ENCODE assay signal across 8 cellular contexts in genomic region chr16:30054959-30055553, GRCh38. TPM values are rescaled to one million over a fixed set of nuclear protein-coding genes. Genes with fewer than 3 reads are reported as not detected.
DNase-seq lines count a peak whose midpoint lies in the region; ATAC-seq, FAIRE-seq and TF ChIP-seq lines count a peak whose summit lies in the region.

No MANE protein-coding gene starts in this region.

- DNase-seq in AG04450 (ENCODE audit: low read depth, low spot score) (no peak), H9 (peak; percentile 86), UCSD-AML1 (lab: John Stamatoyannopoulos, UW; ENCODE audit: unreplicated experiment) (peak; percentile 65), dermis blood vessel endothelial cell (peak; percentile 61), pancreas (peak; percentile 77 to 92 (median 88)), HCEC 1CT (no peak), HTR-8/SVneo (ENCODE audit: insufficient read length, low spot score) (no peak), lower leg skin (ENCODE audit: low spot score in 2 of 2) (no peak)

- TF ChIP-seq POLR2A in lower leg skin (IDR thresholded peaks at IDR 0.05) = no peak

- H3T11ph ChIP-seq in H9 (ENCODE audit: low read length) = no peak overlapping the region

- H3K36me3 Mint-ChIP-seq in H9 (ENCODE audit: insufficient read depth in 1 of 3, low read depth in 3 of 3) = no peaks in the 10 kb centered on the region

- POLR2A ChIA-PET in AG04450 (lab: Yijun Ruan, JAX) = interaction anchor here (2.5 kb wide), 1 partner anchor 10 kb away, joined by 19 read pairs; the partner anchor contains the start of gene ALDOA

- H3K79me2 ChIP-seq in H9 (ENCODE audit: insufficient read depth, low read length) = no peaks in the 10 kb centered on the region

- intact Hi-C loops in pancreas (cut with DNase I) (no loop called here), lower leg skin (cut with DNase I; ENCODE audit: low total_unique reads) (no loop called here)

- no peak overlapping the region for H3K27ac Mint-ChIP-seq in H9

- H3K27ac ChIP-seq in AG04450 (ENCODE audit: low read depth, low read length) (no peak overlapping the region), H9 (ENCODE audit: insufficient read length, low read depth, low read length) (no peak overlapping the region), pancreas (peak overlapping the region; percentile 60 to 83 (median 70))

- no peaks in the 10 kb centered on the region for H3K9me3 Mint-ChIP-seq in H9

- CTCF ChIA-PET in AG04450 (lab: Charles Lee) = interaction anchor here (0.6 to 1.6 kb wide), 6 partner anchors 9 to 377 kb away, joined by 3 to 6 read pairs (median 4); partner anchors contain the start of genes ALDOA and TBX6

- no peak overlapping the region for H4K8ac ChIP-seq in H9 (replicated peaks; ENCODE audit: insufficient read length, low read depth, low read length)

- H2BK12ac ChIP-seq in H9 (ENCODE audit: insufficient read length, low read depth, low read length) = no peak overlapping the region

- no peak overlapping the region for H2AFZ ChIP-seq in H9 (ENCODE audit: low read length)

- H3K4me3 Mint-ChIP-seq in H9 = peak overlapping the region; percentile 32 to 69; a peak in 3 of 5 replicates

- H2BK20ac ChIP-seq in H9 (ENCODE audit: low read depth, low read length, poor library complexity, severe bottlenecking) = no peak overlapping the region

- peaks cover 13 to 16% of the 10 kb centered on the region in 2 experiments for H3K4me1 Mint-ChIP-seq in H9

- H3K36me3 ChIP-seq in pancreas = no peaks in the 10 kb centered on the region

- H2BK15ac ChIP-seq in H9 (ENCODE audit: low read depth, low read length) = no peak overlapping the region

- no peaks in the 10 kb centered on the region for H4K20me1 ChIP-seq in H9 (ENCODE audit: control insufficient read depth, insufficient read depth, insufficient read length)

- no peak overlapping the region for H3K14ac ChIP-seq in H9 (ENCODE audit: insufficient read depth, low read length)

- FAIRE-seq in pancreas (lab: Jason Lieb, UNC) = no peak
- no peak for FAIRE-seq in HTR-8/SVneo (lab: Jason Lieb, UNC)

- no peak overlapping the region for H4K91ac ChIP-seq in H9 (ENCODE audit: insufficient read length, low read depth, low read length)

- peak; percentile 46; the same call in 1 of the 2 replicates for TF ChIP-seq CTCF in AG04450 (IDR thresholded peaks at IDR 0.05; ENCODE audit: low read depth, low read length)
- TF ChIP-seq CTCF in H9 (conservative IDR thresholded peaks at IDR 0.05) = peak; percentile 84
- TF ChIP-seq CTCF in pancreas (IDR thresholded peaks at IDR 0.05) = peak in 1 of 4 donors; percentile 14
- TF ChIP-seq CTCF in lower leg skin (IDR thresholded peaks at IDR 0.05) = no peak

- no peak overlapping the region for H4K5ac ChIP-seq in H9 (ENCODE audit: insufficient read length, low read depth, low read length)

- no peak overlapping the region for H3K4me2 ChIP-seq in H9 (ENCODE audit: insufficient read depth, insufficient read length, low read length)

- no peak overlapping the region for H3K18ac ChIP-seq in H9 (ENCODE audit: insufficient read length, low read depth, low read length)

- H3K9ac ChIP-seq in H9 (ENCODE audit: extremely low read depth, insufficient read length, low read length) = no peak overlapping the region

- no peaks in the 10 kb centered on the region for H3K79me1 ChIP-seq in H9 (ENCODE audit: insufficient read depth, low read depth, low read length, poor library complexity, severe bottlenecking)

- H3K56ac ChIP-seq in H9 (ENCODE audit: insufficient read length, low read depth, low read length) = no peak overlapping the region

- H3K27me3 ChIP-seq in AG04450 (ENCODE audit: control insufficient read depth, insufficient read depth, low read length) (no peaks in the 10 kb centered on the region), H9 (ENCODE audit: insufficient read depth, low read length) (no peaks in the 10 kb centered on the region), pancreas (no peaks in the 10 kb centered on the region)

- peaks cover 14% of the 10 kb centered on the region for H3K27me3 Mint-ChIP-seq in H9 (ENCODE audit: low read depth)

- H3K9me3 ChIP-seq in AG04450 (ENCODE audit: control insufficient read depth, insufficient read depth, low read length) (no peaks in the 10 kb centered on the region; the same call in 1 of the 2 replicates), H9 (ENCODE audit: control insufficient read depth, low read depth, low read length) (no peaks in the 10 kb centered on the region), pancreas (no peaks in the 10 kb centered on the region)

- no peak overlapping the region for H3K23ac ChIP-seq in H9 (ENCODE audit: insufficient read length, low read depth, low read length)

- H3K4me1 ChIP-seq in H9 (ENCODE audit: insufficient read depth, low read length) = no peaks in the 10 kb centered on the region
- H3K4me1 ChIP-seq in pancreas = peaks cover 11 to 15% (median 13%) of the 10 kb centered on the region in 3 donors

- peak; percentile 74 to 81 (median 78) for ATAC-seq in pancreas

- H3K4me3 ChIP-seq in AG04450 (ENCODE audit: low read depth, low read length) = no peak overlapping the region
- H3K4me3 ChIP-seq in pancreas = no peak overlapping the region
- H3K4me3 ChIP-seq in lower leg skin (ENCODE audit: low read depth, poor library complexity, severe bottlenecking) = no peak overlapping the region

- no peak overlapping the region for H2BK5ac ChIP-seq in H9 (ENCODE audit: insufficient read length, low read length)

- WGBS in H9 (ENCODE audit: extremely low coverage, insufficient read length, low lambda C conversion rate) = no CpG with 5 or more reads among the region's 10 CpGs
- 19 to 34% methylated on average over 10 of the region's 10 CpGs for WGBS in pancreas, 2 donors
- 32 to 40% methylated on average over 10 of the region's 10 CpGs for WGBS in lower leg skin, 2 donors

- H3K23me2 ChIP-seq in H9 (ENCODE audit: insufficient read length, low read depth, low read length, poor library complexity, severe bottlenecking) = peaks cover 9% of the 10 kb centered on the region

- no peak overlapping the region for H2BK120ac ChIP-seq in H9 (ENCODE audit: low read depth, low read length, poor library complexity, severe bottlenecking)

- H3K4ac ChIP-seq in H9 (ENCODE audit: low read depth, low read length) = no peak overlapping the region

- no peak overlapping the region for H2AK5ac ChIP-seq in H9 (ENCODE audit: insufficient read length, low read length)

RNA-seq across cellular contexts. Expression of gene ALDOA, which starts 10.5 kb away (rescaled TPM):
- polyA plus RNA-seq in AG04450 (2011; rRNA removed) = 631 and 806 TPM in 2 replicates
- 968 and 1,220 TPM in 2 replicates for polyA minus RNA-seq in AG04450 (2011; rRNA and poly(A)+ RNA removed)
- total RNA-seq in H9 (2021) = 1,356 and 1,375 TPM in 2 replicates
- 286 and 586 TPM in 2 replicates for total RNA-seq in dermis blood vessel endothelial cell
- total RNA-seq in pancreas = 100 to 1,000 TPM; 234 to 425 (median 329) TPM
- 100 to 1,000 TPM; 304 to 349 TPM for polyA plus RNA-seq in pancreas
- total RNA-seq in lower leg skin = 100 to 1,000 TPM; 836 to 988 (median 910) TPM

RNA-seq across cellular contexts. Expression of gene PPP4C, which starts 20.7 kb away (rescaled TPM):
- polyA plus RNA-seq in AG04450 (2011; rRNA removed) (112 and 140 TPM in 2 replicates), pancreas (10 to 100 TPM; 47.2 to 53.7 TPM)
- polyA minus RNA-seq in AG04450 (2011; rRNA and poly(A)+ RNA removed) = 325 and 433 TPM in 2 replicates
- total RNA-seq in H9 (2021) (162 and 163 TPM in 2 replicates), dermis blood vessel endothelial cell (220 and 256 TPM in 2 replicates), pancreas (10 to 100 TPM; 21.7 to 43.2 (median 27.1) TPM), lower leg skin (10 to 100 TPM; 53.3 to 75.4 (median 67.4) TPM)

RNA-seq across cellular contexts. Expression of gene TLCD3B, which starts 24.0 kb away (rescaled TPM):
- polyA plus RNA-seq in AG04450 (2011; rRNA removed) (not detected in 2 replicates), pancreas (1 to 10 TPM in 1 of 2 donors, under 1 TPM in 1; 0.95 to 2.1 TPM)
- not detected in 2 replicates for polyA minus RNA-seq in AG04450 (2011; rRNA and poly(A)+ RNA removed)
- total RNA-seq in H9 (2021) (20.9 and 22.3 TPM in 2 replicates), dermis blood vessel endothelial cell (0.47 TPM in 1 of 2 replicates, not detected in the other), pancreas (under 1 TPM in 3 of 6 donors, not detected in 3; 0.20 to 0.28 (median 0.24) TPM), lower leg skin (not detected)

RNA-seq across cellular contexts. Expression of gene C16orf92, which starts 32.1 kb away (rescaled TPM):
- polyA plus RNA-seq in AG04450 (2011; rRNA removed) (not detected in 2 replicates), pancreas (not detected)
- polyA minus RNA-seq in AG04450 (2011; rRNA and poly(A)+ RNA removed) = not detected in 2 replicates
- total RNA-seq in H9 (2021) (not detected in 2 replicates), dermis blood vessel endothelial cell (not detected in 2 replicates), pancreas (not detected), lower leg skin (not detected)

RNA-seq across cellular contexts. Expression of gene TBX6, which starts 36.7 kb away (rescaled TPM):
- polyA plus RNA-seq in AG04450 (2011; rRNA removed) = not detected in 2 replicates
- polyA minus RNA-seq in AG04450 (2011; rRNA and poly(A)+ RNA removed) = not detected in 2 replicates
- 1.6 and 1.9 TPM in 2 replicates for total RNA-seq in H9 (2021)
- 0.17 and 0.23 TPM in 2 replicates for total RNA-seq in dermis blood vessel endothelial cell
- total RNA-seq in pancreas = 1 to 10 TPM; 1.3 to 3.0 (median 1.7) TPM
- polyA plus RNA-seq in pancreas = 1 to 10 TPM; 2.3 to 3.6 TPM
- total RNA-seq in lower leg skin = 1 to 10 TPM; 2.6 to 7.2 (median 3.8) TPM

Comparison
In these comparisons a context has a peak if more than half of its experiments do, and no peak if none do; other contexts are left out.
1. DNase-seq: peak in H9 (single experiment), UCSD-AML1 (single experiment), dermis blood vessel endothelial cell (single experiment) and pancreas (6 of 6); none in AG04450 (single experiment), HCEC 1CT (single experiment), HTR-8/SVneo (single experiment) and lower leg skin (0 of 2).
2. H3K27ac ChIP-seq: peak in pancreas (4 of 4); none in AG04450 (single experiment) and H9 (single experiment).
3. CTCF ChIP-seq: peak in AG04450 (single experiment) and H9 (single experiment); none in lower leg skin (0 of 3).
4. RNA of gene TLCD3B, which starts 24.0 kb away (total RNA-seq): 20.9 to 22.3 TPM in H9; 0.20 to 0.28 TPM in pancreas, 0.47 TPM in dermis blood vessel endothelial cell and not detected in lower leg skin; every median in the first group is over 10 times any median in the second.